15 cellular contexts compared by ENCODE assay signal in the genomic region with DNA sequence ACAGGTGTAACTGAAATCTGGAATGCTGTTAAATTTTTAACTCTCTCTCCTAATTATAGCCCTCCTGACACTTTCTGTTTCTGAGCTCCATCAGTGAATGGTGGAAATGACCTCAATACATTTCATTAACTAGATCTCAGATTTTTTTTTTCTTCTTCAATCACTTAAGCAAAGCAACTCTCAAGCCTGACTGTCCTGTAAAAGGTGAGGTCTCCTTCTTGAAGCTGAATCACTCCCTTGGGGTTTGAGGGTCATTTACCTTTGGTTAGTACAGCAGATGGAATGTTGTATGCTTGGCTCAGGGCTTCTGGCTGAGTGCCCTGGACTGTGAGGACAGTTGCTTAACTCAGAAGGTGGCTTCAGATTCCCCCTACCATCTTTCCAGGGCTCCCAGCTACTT.
DNase-seq lines count a peak whose midpoint lies in the region; ATAC-seq and TF ChIP-seq lines count a peak whose summit lies in the region.
"Had no signal": no experiment of that assay in that cellular context is flagged by ENCODE, and none has a peak within 500 bp of the region (broad histone marks: within the 10 kb centered on the region; RNA-seq: fewer than 3 reads in every experiment).

No MANE protein-coding gene starts in this region.

- no peak overlapping the region for H3K4me3 Mint-ChIP-seq in type B pancreatic cell
- H3K4me3 Mint-ChIP-seq: activated naive CD4-positive, alpha-beta T cell treated with anti-CD3 and anti-CD28 coated beads, Interleukin-2, amount 10 ng/mL, durations not matched to agents 7 days and 5 days; neural progenitor cell; T-helper 1 cell treated with Interleukin-12 subunit alpha and Interleukin-12 subunit beta and Interleukin-4 antibody, amounts not matched to agents 30 μg/mL and 1 μg/mL, for 36 hours had no signal

- intact Hi-C loops in vagina (cut with DNase I), result no loop called here

- no peak for TF ChIP-seq CTCF in cardiac fibroblast (IDR thresholded peaks at IDR 0.05; ENCODE audit: low read depth, low read length)
- TF ChIP-seq CTCF in type B pancreatic cell (conservative IDR thresholded peaks at IDR 0.05), result no peak
- TF ChIP-seq CTCF in vagina (IDR thresholded peaks at IDR 0.05), result no peak

- no peaks in the 10 kb centered on the region for H3K9me3 ChIP-seq in vagina

- no peak overlapping the region for H3K27ac Mint-ChIP-seq in type B pancreatic cell
- H3K27ac Mint-ChIP-seq: activated naive CD4-positive, alpha-beta T cell treated with anti-CD3 and anti-CD28 coated beads, Interleukin-2, amount 10 ng/mL, durations not matched to agents 7 days and 5 days; neural progenitor cell; T-helper 1 cell treated with Interleukin-12 subunit alpha and Interleukin-12 subunit beta and Interleukin-4 antibody, amounts not matched to agents 30 μg/mL and 1 μg/mL, for 36 hours had no signal

- no peaks in the 10 kb centered on the region for H3K4me1 Mint-ChIP-seq in type B pancreatic cell (ENCODE audit: unreplicated experiment)

- H3K4me3 ChIP-seq in cardiac fibroblast (replicated peaks in 1 of 2; ENCODE audit: low read depth in 2 of 2, low read length in 2 of 2), result no peak overlapping the region
- H3K4me3 ChIP-seq in vagina, result no peak overlapping the region
- H3K4me3 ChIP-seq: neural progenitor cell had no signal

- H3K36me3 Mint-ChIP-seq in type B pancreatic cell, result no peaks in the 10 kb centered on the region
- H3K36me3 Mint-ChIP-seq: activated naive CD4-positive, alpha-beta T cell treated with anti-CD3 and anti-CD28 coated beads, Interleukin-2, amount 10 ng/mL, durations not matched to agents 7 days and 5 days; neural progenitor cell had no signal

- TF ChIP-seq POLR2A in vagina (IDR thresholded peaks at IDR 0.05), result no peak

- peak; percentile 49 for ATAC-seq in GM21447 (IDR thresholded peaks at IDR 0.05; ENCODE audit: unreplicated experiment)
- ATAC-seq: foreskin keratinocyte, left colon had no signal

- no peaks in the 10 kb centered on the region for H3K27me3 Mint-ChIP-seq in type B pancreatic cell

- no peaks in the 10 kb centered on the region for H3K4me1 ChIP-seq in vagina
- H3K4me1 ChIP-seq: foreskin keratinocyte, neural progenitor cell had no signal

- no peaks in the 10 kb centered on the region for H3K36me3 ChIP-seq in vagina
- H3K36me3 ChIP-seq: neural progenitor cell had no signal

- DNase-seq in A172 (ENCODE audit: low spot score), result peak; percentile 10
- peak; percentile 25 for DNase-seq in LHCN-M2 (ENCODE audit: low read depth)
- peak; percentile 5 to 59 for DNase-seq in cardiac fibroblast (ENCODE audit: low read depth in 2 of 2)
- DNase-seq in midbrain (lab: John Stamatoyannopoulos, UW), result no peak
- DNase-seq in type B pancreatic cell (ENCODE audit: extremely low spot score, unreplicated experiment), result no peak
- no peak for DNase-seq in vagina (ENCODE audit: extremely low spot score in 2 of 2)
- no peak for DNase-seq in DMS153 (lab: John Stamatoyannopoulos, UW)
- DNase-seq: activated CD8-positive, alpha-beta memory T cell treated with anti-CD3 and anti-CD28 coated beads for 24 hours; activated naive CD4-positive, alpha-beta T cell treated with anti-CD3 and anti-CD28 coated beads, Interleukin-2, amount 10 ng/mL, durations not matched to agents 7 days and 5 days; left colon; NCI-H2081 treated with DMSO at 0.1 percent for 48 hours had no signal

- H3K27ac ChIP-seq in vagina, result no peak overlapping the region
- H3K27ac ChIP-seq: foreskin keratinocyte, neural progenitor cell had no signal

- H3K27me3 ChIP-seq in vagina, result no peaks in the 10 kb centered on the region
- H3K27me3 ChIP-seq: foreskin keratinocyte, neural progenitor cell had no signal

- no peaks in the 10 kb centered on the region for H3K9me3 Mint-ChIP-seq in type B pancreatic cell
- H3K9me3 Mint-ChIP-seq: activated naive CD4-positive, alpha-beta T cell treated with anti-CD3 and anti-CD28 coated beads, Interleukin-2, amount 10 ng/mL, durations not matched to agents 7 days and 5 days; neural progenitor cell; T-helper 1 cell treated with Interleukin-12 subunit alpha and Interleukin-12 subunit beta and Interleukin-4 antibody, amounts not matched to agents 30 μg/mL and 1 μg/mL, for 36 hours had no signal

Comparison
In these comparisons a context has a peak if more than half of its experiments do, and no peak if none do; other contexts are left out.
1. DNase-seq: peak in A172 (single experiment), LHCN-M2 (single experiment) and cardiac fibroblast (2 of 2); none in midbrain (single experiment), type B pancreatic cell (single experiment), vagina (0 of 2) and DMS153 (single experiment).